In the genomic region with DNA sequence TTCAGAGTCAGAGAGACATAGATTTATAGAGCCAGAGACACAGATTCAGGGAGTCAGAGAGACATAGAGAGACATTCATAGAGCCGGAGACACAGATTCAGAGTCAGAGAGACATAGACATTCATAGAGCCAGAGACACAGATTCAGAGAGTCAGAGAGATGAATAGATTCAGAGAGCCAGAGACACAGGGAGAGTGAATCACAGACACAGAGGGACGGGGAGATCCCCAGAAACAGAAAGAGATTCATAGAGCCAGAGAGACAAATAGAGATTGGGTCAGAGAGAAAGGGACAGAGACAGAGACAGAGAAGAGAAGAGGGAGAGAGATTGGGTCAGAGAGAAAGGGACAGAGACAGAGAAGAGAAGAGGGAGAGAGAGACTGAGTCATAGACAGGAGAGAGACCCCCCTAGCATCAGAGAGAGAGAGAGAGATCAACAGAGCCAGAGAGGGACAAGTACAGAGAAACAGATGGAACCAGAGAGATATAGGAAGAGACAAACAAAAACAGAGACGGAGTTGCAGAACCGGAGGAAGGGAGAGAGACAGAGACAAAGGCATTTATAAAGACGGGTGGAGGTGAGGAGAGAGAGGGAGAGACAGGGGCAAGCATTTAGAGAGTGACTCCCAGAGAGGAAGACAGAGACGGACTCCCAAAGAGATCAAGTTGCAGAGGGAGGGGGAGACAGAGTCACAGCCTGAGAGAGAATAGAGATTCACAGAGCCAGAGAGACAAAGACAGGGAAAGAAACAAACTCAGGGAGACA, we compare ENCODE assay signal across 1 cellular context.
TF ChIP-seq lines count a peak whose summit lies in the region.

No MANE protein-coding gene starts in this region.

TF ChIP-seq in endothelial cell of umbilical vein, 7 proteins besides CTCF, POLR2A, EP300 and RAD21:
- TF ChIP-seq GATA2 (IDR thresholded peaks at IDR 0.05; ENCODE audit: insufficient read depth, insufficient read length, low read depth, low read length): no peak
- TF ChIP-seq POLR2AphosphoS5 (IDR thresholded peaks at IDR 0.05; ENCODE audit: insufficient read depth, low read depth, low read length): no peak
- TF ChIP-seq MYC (IDR thresholded peaks at IDR 0.05; ENCODE audit: low read depth, low read length): no peak
- no peak for TF ChIP-seq EZH2 (IDR thresholded peaks at IDR 0.05; ENCODE audit: borderline replicate concordance, low read depth, low read length, severe bottlenecking)
- TF ChIP-seq, protein P1, sequence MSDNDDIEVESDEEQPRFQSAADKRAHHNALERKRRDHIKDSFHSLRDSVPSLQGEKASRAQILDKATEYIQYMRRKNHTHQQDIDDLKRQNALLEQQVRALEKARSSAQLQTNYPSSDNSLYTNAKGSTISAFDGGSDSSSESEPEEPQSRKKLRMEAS (IDR thresholded peaks at IDR 0.05; ENCODE audit: insufficient read depth, insufficient read length): no peak
- TF ChIP-seq FOS (IDR thresholded peaks at IDR 0.05; ENCODE audit: borderline replicate concordance, insufficient read depth, low read length): no peak
- TF ChIP-seq JUN (IDR thresholded peaks at IDR 0.05; ENCODE audit: borderline replicate concordance, insufficient read depth, insufficient read length, low read depth): no peak
